8 cellular contexts compared by ENCODE assay signal in genomic region chr2:150487537-150488429, GRCh38. TPM values are rescaled to one million over a fixed set of nuclear protein-coding genes. Genes with fewer than 3 reads are reported as not detected.
DNase-seq lines count a peak whose midpoint lies in the region; ATAC-seq and TF ChIP-seq lines count a peak whose summit lies in the region.

Gene RND3, minus strand, starts transcription at chr2:150487667. Its CDS starts 250 bp downstream, at chr2:150487417.

- intact Hi-C loops in IMR-90 (cut with micrococcal nuclease): loop anchor here (1.0 to 5.0 kb wide), 9 partner anchors 42 to 675 kb away; no protein-coding TSS in a partner anchor

- TF ChIP-seq CTCF in IMR-90 (conservative IDR thresholded peaks at IDR 0.05; ENCODE audit: low read depth, low read length) (peak; percentile 93), OCI-LY3 (IDR thresholded peaks at IDR 0.05; ENCODE audit: low read depth, low read length) (peak; percentile 88), hepatocyte (IDR thresholded peaks at IDR 0.05; ENCODE audit: poor library complexity) (peak; percentile 91), retinal pigment epithelial cell (conservative IDR thresholded peaks at IDR 0.05; ENCODE audit: low read depth, low read length) (peak; percentile 83)

- peak within 1 kb of the TSS; percentile 69 for H2AFZ ChIP-seq in IMR-90 (replicated peaks; ENCODE audit: low read length, poor library complexity)
- no peak within 1 kb of the TSS for H2AFZ ChIP-seq in OCI-LY3 (ENCODE audit: low read depth, low read length)
- H2AFZ ChIP-seq in hepatocyte: peak within 1 kb of the TSS; percentile 10

- peak within 1 kb of the TSS; percentile 94 for H2AK9ac ChIP-seq in IMR-90 (replicated peaks; ENCODE audit: low read depth, low read length, poor library complexity)

- H3K27me3 ChIP-seq in IMR-90 (ENCODE audit: control insufficient read depth, insufficient read depth, low read length) (no peaks in the 10 kb centered on the region), OCI-LY3 (ENCODE audit: low read depth, low read length) (no peaks in the 10 kb centered on the region), hepatocyte (no peaks in the 10 kb centered on the region)

- H4K5ac ChIP-seq in IMR-90 (ENCODE audit: low read depth, low read length): peak within 1 kb of the TSS; percentile 68

- H3K4me2 ChIP-seq in IMR-90 (ENCODE audit: low read depth, low read length) (no peak within 1 kb of the TSS; the same call in 1 of the 2 replicates), OCI-LY3 (ENCODE audit: low read length) (peak within 1 kb of the TSS; percentile 43), hepatocyte (peak within 1 kb of the TSS; percentile 88)

- peaks cover 28 to 33% of the 10 kb centered on the region in 2 experiments for H3K79me1 ChIP-seq in IMR-90 (ENCODE audit: low read depth in 1 of 2, low read length in 2 of 2)

- H3K79me2 ChIP-seq in OCI-LY3 (ENCODE audit: low read length) (no peaks in the 10 kb centered on the region), hepatocyte (peaks cover 46% of the 10 kb centered on the region)

- peak within 1 kb of the TSS; percentile 98 for H2BK5ac ChIP-seq in IMR-90 (ENCODE audit: low read depth, low read length, poor library complexity, severe bottlenecking)

- peak within 1 kb of the TSS; percentile 71; the same call in 1 of the 3 replicates for H2BK15ac ChIP-seq in IMR-90 (ENCODE audit: low read depth, low read length)

- in situ Hi-C loops in G401 (cut with HindIII; ENCODE audit: low sequenced_read_pairs) (no loop called here), IMR-90 (cut with MboI; ENCODE audit: low sequenced_read_pairs) (loop anchor here (5.0 to 10.0 kb wide), 3 partner anchors 40 to 567 kb away; no protein-coding TSS in a partner anchor)

- H3K23ac ChIP-seq in IMR-90 (ENCODE audit: low read depth, low read length): peak within 1 kb of the TSS; percentile 100

- H4K91ac ChIP-seq in IMR-90 (ENCODE audit: insufficient read depth, low read depth, low read length): peak within 1 kb of the TSS; percentile 87

- H3K9ac ChIP-seq in IMR-90 (ENCODE audit: low read depth, low read length): peak within 1 kb of the TSS; percentile 100
- no peak within 1 kb of the TSS for H3K9ac ChIP-seq in OCI-LY3 (ENCODE audit: low read length)

- H3K9me2 ChIP-seq in hepatocyte (replicated peaks; ENCODE audit: insufficient read depth): no peaks in the 10 kb centered on the region

- peaks cover 46% of the 10 kb centered on the region for H4K20me1 ChIP-seq in IMR-90 (ENCODE audit: insufficient read depth, low read length)
- H4K20me1 ChIP-seq in OCI-LY3 (ENCODE audit: insufficient read depth, low read length): no peaks in the 10 kb centered on the region
- peaks cover 37% of the 10 kb centered on the region for H4K20me1 ChIP-seq in hepatocyte (ENCODE audit: insufficient read depth, poor library complexity, severe bottlenecking)

- WGBS in IMR-90 (ENCODE audit: extremely low coverage in 2 of 2, insufficient read length in 1 of 2), 2 experiments: 100% methylated on average over 1 of the region's 24 CpGs; no CpG with 5 or more reads in 1 of the 2 experiments
- 13% methylated on average over 23 of the region's 24 CpGs for WGBS in hepatocyte (ENCODE audit: low lambda C conversion rate, missing lambda C conversion rate)

- H3K36me3 ChIP-seq in IMR-90 (ENCODE audit: control insufficient read depth, insufficient read depth, low read length) (peaks cover 34% of the 10 kb centered on the region), OCI-LY3 (replicated peaks; ENCODE audit: low read depth, low read length) (no peaks in the 10 kb centered on the region), hepatocyte (replicated peaks; ENCODE audit: insufficient read depth, low read depth) (no peaks in the 10 kb centered on the region)

- H3K4me1 ChIP-seq in IMR-90 (ENCODE audit: control insufficient read depth, insufficient read depth, low read length) (0 out of 2 replicates have a peak, but pooled peaks cover 2% of the 10 kb centered on the region), OCI-LY3 (ENCODE audit: low read length) (peaks cover 16% of the 10 kb centered on the region), hepatocyte (ENCODE audit: insufficient read depth) (peaks cover 15% of the 10 kb centered on the region)

- no TSS peak for BruUV-seq in IMR-90 (replicated peaks; lab: Mats Ljungman, UMichigan)

- H3K9me3 ChIP-seq in IMR-90 (ENCODE audit: control insufficient read depth, insufficient read depth, low read length) (no peaks in the 10 kb centered on the region), OCI-LY3 (ENCODE audit: insufficient read depth, low read length) (no peaks in the 10 kb centered on the region), hepatocyte (ENCODE audit: low read depth) (no peaks in the 10 kb centered on the region)

- peak within 1 kb of the TSS; percentile 64 for H2BK20ac ChIP-seq in IMR-90 (ENCODE audit: low read depth, low read length)

- TF ChIP-seq POLR2A in IMR-90 (IDR thresholded peaks at IDR 0.05; ENCODE audit: low read depth, low read length): peak; percentile 100

- H3K9me1 ChIP-seq in IMR-90 (ENCODE audit: insufficient read depth, low read length): peaks cover 4% of the 10 kb centered on the region; the same call in 1 of the 2 replicates

- peak; percentile 91 for DNase-seq in G401 (ENCODE audit: low spot score)
- peak; percentile 99 for DNase-seq in IMR-90
- peak; percentile 99 for DNase-seq in astrocyte of the hippocampus (ENCODE audit: low read depth, low spot score)
- peak; percentile 98 for DNase-seq in hepatocyte (ENCODE audit: low spot score)
- peak; percentile 96 for DNase-seq in retinal pigment epithelial cell (ENCODE audit: low read depth)
- DNase-seq in T-helper 9 cell: no peak

- H3K4me3 ChIP-seq in IMR-90 (ENCODE audit: insufficient read depth, low read depth, low read length) (peak within 1 kb of the TSS; percentile 92), OCI-LY3 (ENCODE audit: low read length) (no peak within 1 kb of the TSS), hepatocyte (peak within 1 kb of the TSS; percentile 86), retinal pigment epithelial cell (ENCODE audit: low read length) (peak within 1 kb of the TSS; percentile 99)

- peak within 1 kb of the TSS; percentile 78 for H2BK120ac ChIP-seq in IMR-90 (ENCODE audit: low read depth, low read length)

- CTCF ChIA-PET in IMR-90 (lab: Yijun Ruan, JAX): interaction anchor here (1.0 to 1.1 kb wide), 2 partner anchors 39 to 82 kb away, joined by 3 read pairs; no protein-coding TSS in a partner anchor

- peak within 1 kb of the TSS; percentile 99 for H3K56ac ChIP-seq in IMR-90 (ENCODE audit: extremely low read depth, insufficient read depth, low read length)

- peak; percentile 76 for ATAC-seq in GM21576 (IDR thresholded peaks at IDR 0.05; ENCODE audit: unreplicated experiment)
- ATAC-seq in IMR-90 (ENCODE audit: low read depth): peak; percentile 61

- peak within 1 kb of the TSS; percentile 98 for H3K4ac ChIP-seq in IMR-90 (ENCODE audit: low read depth, low read length)

- POLR2A ChIA-PET in IMR-90 (lab: Charles Lee; ENCODE audit: unreplicated experiment): interaction anchor here (0.6 to 0.8 kb wide), 3 partner anchors 9 to 193 kb away, joined by 3 to 6 read pairs (median 3); no protein-coding TSS in a partner anchor

- peak within 1 kb of the TSS; percentile 100 for H3K14ac ChIP-seq in IMR-90 (replicated peaks; ENCODE audit: low read depth, low read length)

- peak within 1 kb of the TSS; percentile 83 for H2AK5ac ChIP-seq in IMR-90 (ENCODE audit: low read depth, low read length)

- peak within 1 kb of the TSS; percentile 75 for H3K18ac ChIP-seq in IMR-90 (ENCODE audit: low read depth, low read length)

- dilution Hi-C loops in IMR-90 (cut with HindIII; ENCODE audit: low sequenced_read_pairs, unreplicated experiment): no loop called here

- peak; percentile 86 for TF ChIP-seq RAD21 in IMR-90 (IDR thresholded peaks at IDR 0.05; ENCODE audit: low read length)

- peak within 1 kb of the TSS; percentile 77 to 94 for H4K8ac ChIP-seq in IMR-90 (ENCODE audit: low read depth in 2 of 2, low read length in 2 of 2)

- H3K27ac ChIP-seq in IMR-90 (ENCODE audit: insufficient read depth, low read length) (peak within 1 kb of the TSS; percentile 100), OCI-LY3 (ENCODE audit: low read length) (no peak within 1 kb of the TSS), hepatocyte (peak within 1 kb of the TSS; percentile 99)

TF ChIP-seq in IMR-90, 13 proteins besides CTCF, POLR2A, EP300 and RAD21 (continues in another document):
- TF ChIP-seq CEBPB (IDR thresholded peaks at IDR 0.05; ENCODE audit: low read depth, low read length): peak; percentile 77
- TF ChIP-seq FOS (IDR thresholded peaks at IDR 0.05; ENCODE audit: low read depth, low read length): no peak
- 0 out of 2 replicates have a peak, but pooled peaks have one; percentile 12 for TF ChIP-seq BHLHE40 (IDR thresholded peaks at IDR 0.05; ENCODE audit: low read depth, low read length)
- TF ChIP-seq MAFK (IDR thresholded peaks at IDR 0.05; ENCODE audit: low read depth, low read length): 0 out of 2 replicates have a peak, but pooled peaks have one; percentile 22
- TF ChIP-seq, protein P1, sequence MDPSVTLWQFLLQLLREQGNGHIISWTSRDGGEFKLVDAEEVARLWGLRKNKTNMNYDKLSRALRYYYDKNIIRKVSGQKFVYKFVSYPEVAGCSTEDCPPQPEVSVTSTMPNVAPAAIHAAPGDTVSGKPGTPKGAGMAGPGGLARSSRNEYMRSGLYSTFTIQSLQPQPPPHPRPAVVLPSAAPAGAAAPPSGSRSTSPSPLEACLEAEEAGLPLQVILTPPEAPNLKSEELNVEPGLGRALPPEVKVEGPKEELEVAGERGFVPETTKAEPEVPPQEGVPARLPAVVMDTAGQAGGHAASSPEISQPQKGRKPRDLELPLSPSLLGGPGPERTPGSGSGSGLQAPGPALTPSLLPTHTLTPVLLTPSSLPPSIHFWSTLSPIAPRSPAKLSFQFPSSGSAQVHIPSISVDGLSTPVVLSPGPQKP (IDR thresholded peaks at IDR 0.05; ENCODE audit: borderline replicate concordance, low read depth, low read length): no peak
- TF ChIP-seq, protein P2, sequence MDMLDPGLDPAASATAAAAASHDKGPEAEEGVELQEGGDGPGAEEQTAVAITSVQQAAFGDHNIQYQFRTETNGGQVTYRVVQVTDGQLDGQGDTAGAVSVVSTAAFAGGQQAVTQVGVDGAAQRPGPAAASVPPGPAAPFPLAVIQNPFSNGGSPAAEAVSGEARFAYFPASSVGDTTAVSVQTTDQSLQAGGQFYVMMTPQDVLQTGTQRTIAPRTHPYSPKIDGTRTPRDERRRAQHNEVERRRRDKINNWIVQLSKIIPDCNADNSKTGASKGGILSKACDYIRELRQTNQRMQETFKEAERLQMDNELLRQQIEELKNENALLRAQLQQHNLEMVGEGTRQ (IDR thresholded peaks at IDR 0.05; ENCODE audit: low read depth, low read length): no peak; the same call in 1 of the 2 replicates
- TF ChIP-seq MXI1 (IDR thresholded peaks at IDR 0.05; ENCODE audit: borderline replicate concordance, low read depth, low read length): 0 out of 2 replicates have a peak, but pooled peaks have one; percentile 47
- TF ChIP-seq CHD1 (IDR thresholded peaks at IDR 0.05; ENCODE audit: low read depth, low read length): no peak; the same call in 1 of the 2 replicates

RNA-seq across cellular contexts. Expression of gene RND3, which starts in this region (rescaled TPM):
- total RNA-seq in G401 (2014; rRNA removed; shearing (Covaris generic)): 222 and 277 TPM in 2 replicates
- total RNA-seq in IMR-90 (2012; rRNA removed): 331 and 449 TPM in 2 replicates
- 111 and 136 TPM in 2 replicates for polyA plus RNA-seq in IMR-90 (2012; rRNA removed)
- polyA plus RNA-seq in IMR-90 (2012; cell fraction: cytosol; rRNA removed): 23.5 and 27.4 TPM in 2 replicates
- 14.3 and 120 TPM in 2 replicates for polyA plus RNA-seq in IMR-90 (2012; cell fraction: nucleus; rRNA removed; ENCODE audit: low replicate concordance)
- total RNA-seq in hepatocyte: 133 and 135 TPM in 2 replicates
- 110 and 118 TPM in 2 replicates for polyA plus RNA-seq in hepatocyte
